Comparison of ENCODE assay signal across 1 cellular context in genomic region chr6:124870611-124871201, GRCh38.
TF ChIP-seq lines count a peak whose summit lies in the region.

No MANE protein-coding gene starts in this region.

TF ChIP-seq in K562, 482 proteins besides CTCF, POLR2A, EP300 and RAD21 (continued from another document):
- TF ChIP-seq, protein P1, sequence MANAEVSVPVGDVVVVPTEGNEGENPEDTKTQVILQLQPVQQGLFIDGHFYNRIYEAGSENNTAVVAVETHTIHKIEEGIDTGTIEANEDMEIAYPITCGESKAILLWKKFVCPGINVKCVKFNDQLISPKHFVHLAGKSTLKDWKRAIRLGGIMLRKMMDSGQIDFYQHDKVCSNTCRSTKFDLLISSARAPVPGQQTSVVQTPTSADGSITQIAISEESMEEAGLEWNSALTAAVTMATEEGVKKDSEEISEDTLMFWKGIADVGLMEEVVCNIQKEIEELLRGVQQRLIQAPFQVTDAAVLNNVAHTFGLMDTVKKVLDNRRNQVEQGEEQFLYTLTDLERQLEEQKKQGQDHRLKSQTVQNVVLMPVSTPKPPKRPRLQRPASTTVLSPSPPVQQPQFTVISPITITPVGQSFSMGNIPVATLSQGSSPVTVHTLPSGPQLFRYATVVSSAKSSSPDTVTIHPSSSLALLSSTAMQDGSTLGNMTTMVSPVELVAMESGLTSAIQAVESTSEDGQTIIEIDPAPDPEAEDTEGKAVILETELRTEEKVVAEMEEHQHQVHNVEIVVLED (CRISPR knock-in tag; IDR thresholded peaks at IDR 0.05) = no peak
- TF ChIP-seq CC2D1A (IDR thresholded peaks at IDR 0.05) (peak; percentile 65; the same call in 1 of the 2 replicates), TEAD4 (IDR thresholded peaks at IDR 0.05; ENCODE audit: low read length) (peak; percentile 31; the same call in 1 of the 2 replicates), TEAD4 (CRISPR knock-in tag; IDR thresholded peaks at IDR 0.05; ENCODE audit: borderline replicate concordance) (no peak), CTBP1 (IDR thresholded peaks at IDR 0.05; ENCODE audit: borderline replicate concordance) (no peak), ZNF316 (IDR thresholded peaks at IDR 0.05) (no peak), BCOR (IDR thresholded peaks at IDR 0.05) (no peak), L3MBTL2 (IDR thresholded peaks at IDR 0.05) (no peak), NONO (IDR thresholded peaks at IDR 0.05; ENCODE audit: low read depth in 2 of 2, low read length in 1 of 2) (no peak), KDM4B (IDR thresholded peaks at IDR 0.05; ENCODE audit: borderline replicate concordance in 2 of 2, low read depth in 1 of 2) (0 out of 4 replicates have a peak, but pooled peaks of 1 of the 2 experiments have one; percentile 15), DPF2 (IDR thresholded peaks at IDR 0.05) (no peak), SMC3 (conservative IDR thresholded peaks at IDR 0.05; ENCODE audit: insufficient read depth, low read depth, low read length) (peak; percentile 58; the same call in 1 of the 2 replicates), FOXJ2 (tag; IDR thresholded peaks at IDR 0.05) (0 out of 2 replicates have a peak, but pooled peaks have one; percentile 55), SOX6 (IDR thresholded peaks at IDR 0.05) (no peak), NFYB (IDR thresholded peaks at IDR 0.05; ENCODE audit: extremely low read depth, insufficient read length) (no peak)
- TF ChIP-seq, protein P2, sequence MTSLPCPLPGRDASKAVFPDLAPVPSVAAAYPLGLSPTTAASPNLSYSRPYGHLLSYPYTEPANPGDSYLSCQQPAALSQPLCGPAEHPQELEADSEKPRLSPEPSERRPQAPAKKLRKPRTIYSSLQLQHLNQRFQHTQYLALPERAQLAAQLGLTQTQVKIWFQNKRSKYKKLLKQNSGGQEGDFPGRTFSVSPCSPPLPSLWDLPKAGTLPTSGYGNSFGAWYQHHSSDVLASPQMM (CRISPR knock-in tag; IDR thresholded peaks at IDR 0.05) = no peak
- TF ChIP-seq, protein P3, sequence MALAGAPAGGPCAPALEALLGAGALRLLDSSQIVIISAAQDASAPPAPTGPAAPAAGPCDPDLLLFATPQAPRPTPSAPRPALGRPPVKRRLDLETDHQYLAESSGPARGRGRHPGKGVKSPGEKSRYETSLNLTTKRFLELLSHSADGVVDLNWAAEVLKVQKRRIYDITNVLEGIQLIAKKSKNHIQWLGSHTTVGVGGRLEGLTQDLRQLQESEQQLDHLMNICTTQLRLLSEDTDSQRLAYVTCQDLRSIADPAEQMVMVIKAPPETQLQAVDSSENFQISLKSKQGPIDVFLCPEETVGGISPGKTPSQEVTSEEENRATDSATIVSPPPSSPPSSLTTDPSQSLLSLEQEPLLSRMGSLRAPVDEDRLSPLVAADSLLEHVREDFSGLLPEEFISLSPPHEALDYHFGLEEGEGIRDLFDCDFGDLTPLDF (CRISPR knock-in tag; IDR thresholded peaks at IDR 0.05) = no peak
- TF ChIP-seq, protein P4, sequence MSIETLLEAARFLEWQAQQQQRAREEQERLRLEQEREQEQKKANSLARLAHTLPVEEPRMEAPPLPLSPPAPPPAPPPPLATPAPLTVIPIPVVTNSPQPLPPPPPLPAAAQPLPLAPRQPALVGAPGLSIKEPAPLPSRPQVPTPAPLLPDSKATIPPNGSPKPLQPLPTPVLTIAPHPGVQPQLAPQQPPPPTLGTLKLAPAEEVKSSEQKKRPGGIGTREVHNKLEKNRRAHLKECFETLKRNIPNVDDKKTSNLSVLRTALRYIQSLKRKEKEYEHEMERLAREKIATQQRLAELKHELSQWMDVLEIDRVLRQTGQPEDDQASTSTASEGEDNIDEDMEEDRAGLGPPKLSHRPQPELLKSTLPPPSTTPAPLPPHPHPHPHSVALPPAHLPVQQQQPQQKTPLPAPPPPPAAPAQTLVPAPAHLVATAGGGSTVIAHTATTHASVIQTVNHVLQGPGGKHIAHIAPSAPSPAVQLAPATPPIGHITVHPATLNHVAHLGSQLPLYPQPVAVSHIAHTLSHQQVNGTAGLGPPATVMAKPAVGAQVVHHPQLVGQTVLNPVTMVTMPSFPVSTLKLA (conservative IDR thresholded peaks at IDR 0.05) = no peak
